1 cellular context compared by ENCODE assay signal in genomic region chr2:96546321-96546720, GRCh38.
TF ChIP-seq lines count a peak whose summit lies in the region.

No MANE protein-coding gene starts in this region.

TF ChIP-seq in GM23338, 12 proteins besides CTCF, POLR2A, EP300 and RAD21 (continued from another document):
- TF ChIP-seq REST (IDR thresholded peaks at IDR 0.05; ENCODE audit: unreplicated experiment) (no peak), STAT1 (IDR thresholded peaks at IDR 0.05; ENCODE audit: unreplicated experiment) (no peak), POLR2AphosphoS5 (IDR thresholded peaks at IDR 0.05; ENCODE audit: low read depth) (no peak), JUNB (IDR thresholded peaks at IDR 0.05; ENCODE audit: unreplicated experiment) (no peak), ZNF462 (CRISPR knock-in tag; IDR thresholded peaks at IDR 0.05) (no peak)
